ENCODE assay signal across 13 cellular contexts in the genomic region with DNA sequence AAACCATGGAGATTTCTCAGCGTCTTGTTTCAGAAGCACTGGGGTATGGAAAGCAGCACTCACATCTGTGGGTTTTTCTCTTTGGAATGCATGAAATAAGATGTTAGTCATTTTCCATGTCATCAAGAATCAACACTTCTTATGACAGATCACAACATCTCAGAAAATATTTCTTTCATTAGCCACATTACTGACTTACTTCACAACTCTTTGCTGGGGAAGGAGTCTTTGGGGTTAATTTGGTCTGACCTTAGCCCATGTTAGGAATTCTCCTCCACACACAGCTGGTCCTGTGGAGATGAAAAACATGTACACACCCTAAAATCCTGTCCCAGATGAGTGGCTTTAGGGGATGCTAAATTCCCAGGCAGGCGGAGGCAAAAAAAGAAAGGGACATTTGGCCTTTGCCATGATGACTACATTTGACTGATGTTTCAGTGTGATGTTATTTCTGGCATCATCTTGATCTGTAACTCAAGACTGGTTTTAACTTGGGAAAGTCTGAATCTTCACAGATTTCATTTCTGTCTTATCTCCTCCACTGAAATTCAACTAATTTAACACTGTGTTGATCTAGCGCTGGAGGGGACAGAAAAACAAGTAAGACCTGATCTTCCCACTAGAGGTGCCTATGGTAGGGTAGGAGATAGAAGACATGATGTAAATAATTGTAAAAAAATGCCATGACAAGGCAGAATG.
A peak's percentile ranks its signal among the peaks of the same experiment; 100 is the strongest.
DNase-seq lines count a peak whose midpoint lies in the region; ATAC-seq and TF ChIP-seq lines count a peak whose summit lies in the region.
"Had no signal": no experiment of that assay in that cellular context is flagged by ENCODE, and none has a peak within 500 bp of the region (broad histone marks: within the 10 kb centered on the region; RNA-seq: fewer than 3 reads in every experiment).

No MANE protein-coding gene starts in this region.

- no peak overlapping the region for H3K23ac ChIP-seq in trophoblast cell (ENCODE audit: low read length)

- ATAC-seq in SK-N-SH treated with all-trans-retinoic acid at 6 μM for 48 hours (peak; percentile 83), GM21619 (IDR thresholded peaks at IDR 0.05; ENCODE audit: unreplicated experiment) (no peak), HG02885 (IDR thresholded peaks at IDR 0.05; ENCODE audit: poor library complexity, unreplicated experiment) (no peak)
- ATAC-seq: GM12878; HepG2; stimulated activated naive B cell treated with anti-CD40 and anti-IgM and Interleukin-4, amounts not matched to agents 10 μg/mL and 1 μg/mL and 100 μg/mL, for 72 hours had no signal

- no peaks in the 10 kb centered on the region for H3K79me2 ChIP-seq in trophoblast cell (ENCODE audit: control insufficient read depth, insufficient read depth, low read length, poor library complexity)

- no peak overlapping the region for H4K8ac ChIP-seq in trophoblast cell (ENCODE audit: low read depth, low read length)

- no peak overlapping the region for H2BK5ac ChIP-seq in trophoblast cell (ENCODE audit: low read depth, low read length, poor library complexity)

- H3K18ac ChIP-seq in trophoblast cell (ENCODE audit: low read length): no peak overlapping the region

- H2BK12ac ChIP-seq in trophoblast cell (ENCODE audit: low read length): no peak overlapping the region

- H3K14ac ChIP-seq in trophoblast cell (ENCODE audit: low read length): no peak overlapping the region

- no peak overlapping the region for H2AK5ac ChIP-seq in trophoblast cell (ENCODE audit: low read length)

- H3K4me1 ChIP-seq in trophoblast cell (ENCODE audit: control insufficient read depth in 1 of 2, insufficient read depth in 2 of 2, low read length in 2 of 2): peaks cover 7 to 13% of the 10 kb centered on the region in 2 experiments

- H3K4me2 ChIP-seq in trophoblast cell (ENCODE audit: low read length): no peak overlapping the region

- TF ChIP-seq CTCF in fibroblast of the aortic adventitia (IDR thresholded peaks at IDR 0.05; ENCODE audit: insufficient read depth, low read length): no peak

- H4K12ac ChIP-seq in trophoblast cell (ENCODE audit: low read depth, low read length): no peak overlapping the region

- H4K91ac ChIP-seq in trophoblast cell (ENCODE audit: low read depth, low read length): no peak overlapping the region

- no CpG with 5 or more reads among the region's 3 CpGs for WGBS in trophoblast cell (ENCODE audit: extremely low coverage, insufficient coverage, insufficient read length)

- H3K4ac ChIP-seq in trophoblast cell (ENCODE audit: low read depth, low read length): no peak overlapping the region

- H3K9me3 ChIP-seq in trophoblast cell (ENCODE audit: insufficient read depth, low read depth, low read length): peaks cover 2% of the 10 kb centered on the region

- H3K36me3 ChIP-seq in trophoblast cell (ENCODE audit: control insufficient read depth in 1 of 2, insufficient read depth in 2 of 2, low read length in 2 of 2): no peaks in the 10 kb centered on the region

- peaks cover 3% of the 10 kb centered on the region for H3K79me1 ChIP-seq in trophoblast cell (ENCODE audit: low read length)

- H3K27me3 ChIP-seq in trophoblast cell (ENCODE audit: insufficient read depth, low read length): no peaks in the 10 kb centered on the region

- H3K4me3 ChIP-seq in fibroblast of the aortic adventitia (ENCODE audit: low read depth, low read length): no peak overlapping the region
- H3K4me3 ChIP-seq in trophoblast cell (ENCODE audit: low read depth, low read length): no peak overlapping the region
- H3K4me3 ChIP-seq: GM12878 had no signal

- no peak overlapping the region for H3K27ac ChIP-seq in trophoblast cell (ENCODE audit: low read depth, low read length)

- H2BK120ac ChIP-seq in trophoblast cell (ENCODE audit: insufficient read depth, low read length, poor library complexity): no peak overlapping the region

- H2AFZ ChIP-seq in trophoblast cell (ENCODE audit: insufficient read depth, low read length, poor library complexity): no peak overlapping the region

- DNase-seq in Daoy (ENCODE audit: low read depth) (peak; percentile 79), fibroblast of the aortic adventitia (ENCODE audit: low read depth) (peak; percentile 78), trophoblast cell (peak; percentile 86 to 97), SW 1271 (lab: John Stamatoyannopoulos, UW) (no peak), NCI-H1105 treated with DMSO at 0.1 percent for 48 hours (lab: John Stamatoyannopoulos, UW) (no peak)
- DNase-seq: activated naive CD4-positive, alpha-beta T cell treated with Interleukin-2 at 50 U/mL for 16 hours; NCI-H2081 treated with DMSO at 0.1 percent for 48 hours; stimulated activated naive B cell treated with anti-CD40 and anti-IgM and Interleukin-4, amounts not matched to agents 10 μg/mL and 1 μg/mL and 100 μg/mL, for 72 hours had no signal

- H3K9ac ChIP-seq in trophoblast cell (ENCODE audit: low read length): no peak overlapping the region

TF ChIP-seq in SK-N-SH treated with all-trans-retinoic acid at 6 μM for 48 hours, 23 proteins besides CTCF, POLR2A, EP300 and RAD21:
- TF ChIP-seq TSHZ2 (CRISPR knock-in tag; IDR thresholded peaks at IDR 0.05) (no peak), RARB (CRISPR knock-in tag; IDR thresholded peaks at IDR 0.05) (no peak), OSR1 (CRISPR knock-in tag; IDR thresholded peaks at IDR 0.05) (no peak), ZNF70 (CRISPR knock-in tag; IDR thresholded peaks at IDR 0.05) (no peak), POU6F1 (CRISPR knock-in tag; IDR thresholded peaks at IDR 0.05; ENCODE audit: borderline replicate concordance, low read depth) (no peak), PATZ1 (CRISPR knock-in tag; IDR thresholded peaks at IDR 0.05; ENCODE audit: borderline replicate concordance) (no peak), SNAI2 (CRISPR knock-in tag; IDR thresholded peaks at IDR 0.05) (no peak), BACH2 (CRISPR knock-in tag; IDR thresholded peaks at IDR 0.05; ENCODE audit: borderline replicate concordance) (no peak)

Comparison
In these comparisons a context has a peak if more than half of its experiments do, and no peak if none do; other contexts are left out.
1. DNase-seq: peak in Daoy (single experiment), fibroblast of the aortic adventitia (single experiment) and trophoblast cell (2 of 2); none in SW 1271 (0 of 2) and NCI-H1105 treated with DMSO at 0.1 percent for 48 hours (single experiment).